Comparison of ENCODE assay signal across 1 cellular context in the genomic region with DNA sequence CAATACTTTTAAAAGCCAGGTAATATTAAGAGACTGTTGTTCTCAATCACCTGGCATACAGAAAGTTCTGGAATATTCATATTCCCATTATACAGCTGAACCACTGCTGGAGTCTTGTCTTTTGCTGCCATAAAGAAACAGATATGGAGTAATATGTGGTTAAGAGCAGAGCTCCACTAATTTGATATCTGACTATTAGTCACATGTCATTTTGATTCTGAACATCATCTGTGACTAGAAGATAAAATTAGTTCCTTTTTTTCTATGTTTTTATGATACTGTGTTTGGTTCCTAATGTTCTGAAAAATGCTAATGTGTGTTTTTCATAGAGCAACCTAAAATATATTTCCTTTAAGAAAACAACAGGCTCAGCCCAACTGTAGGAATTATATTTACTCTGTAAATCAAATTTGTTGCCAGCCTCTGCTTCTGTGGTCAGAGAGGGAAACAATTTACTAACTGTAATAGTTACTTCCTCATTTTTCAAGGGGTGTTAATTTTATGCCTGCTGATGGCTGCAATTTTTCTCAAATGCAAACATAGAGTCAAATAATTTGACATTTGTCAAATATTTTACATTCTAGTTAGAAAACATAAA.
TF ChIP-seq lines count a peak whose summit lies in the region.

No MANE protein-coding gene starts in this region.

TF ChIP-seq in GM23338, 12 proteins besides CTCF, POLR2A, EP300 and RAD21 (continued from another document):
- TF ChIP-seq, protein P1, sequence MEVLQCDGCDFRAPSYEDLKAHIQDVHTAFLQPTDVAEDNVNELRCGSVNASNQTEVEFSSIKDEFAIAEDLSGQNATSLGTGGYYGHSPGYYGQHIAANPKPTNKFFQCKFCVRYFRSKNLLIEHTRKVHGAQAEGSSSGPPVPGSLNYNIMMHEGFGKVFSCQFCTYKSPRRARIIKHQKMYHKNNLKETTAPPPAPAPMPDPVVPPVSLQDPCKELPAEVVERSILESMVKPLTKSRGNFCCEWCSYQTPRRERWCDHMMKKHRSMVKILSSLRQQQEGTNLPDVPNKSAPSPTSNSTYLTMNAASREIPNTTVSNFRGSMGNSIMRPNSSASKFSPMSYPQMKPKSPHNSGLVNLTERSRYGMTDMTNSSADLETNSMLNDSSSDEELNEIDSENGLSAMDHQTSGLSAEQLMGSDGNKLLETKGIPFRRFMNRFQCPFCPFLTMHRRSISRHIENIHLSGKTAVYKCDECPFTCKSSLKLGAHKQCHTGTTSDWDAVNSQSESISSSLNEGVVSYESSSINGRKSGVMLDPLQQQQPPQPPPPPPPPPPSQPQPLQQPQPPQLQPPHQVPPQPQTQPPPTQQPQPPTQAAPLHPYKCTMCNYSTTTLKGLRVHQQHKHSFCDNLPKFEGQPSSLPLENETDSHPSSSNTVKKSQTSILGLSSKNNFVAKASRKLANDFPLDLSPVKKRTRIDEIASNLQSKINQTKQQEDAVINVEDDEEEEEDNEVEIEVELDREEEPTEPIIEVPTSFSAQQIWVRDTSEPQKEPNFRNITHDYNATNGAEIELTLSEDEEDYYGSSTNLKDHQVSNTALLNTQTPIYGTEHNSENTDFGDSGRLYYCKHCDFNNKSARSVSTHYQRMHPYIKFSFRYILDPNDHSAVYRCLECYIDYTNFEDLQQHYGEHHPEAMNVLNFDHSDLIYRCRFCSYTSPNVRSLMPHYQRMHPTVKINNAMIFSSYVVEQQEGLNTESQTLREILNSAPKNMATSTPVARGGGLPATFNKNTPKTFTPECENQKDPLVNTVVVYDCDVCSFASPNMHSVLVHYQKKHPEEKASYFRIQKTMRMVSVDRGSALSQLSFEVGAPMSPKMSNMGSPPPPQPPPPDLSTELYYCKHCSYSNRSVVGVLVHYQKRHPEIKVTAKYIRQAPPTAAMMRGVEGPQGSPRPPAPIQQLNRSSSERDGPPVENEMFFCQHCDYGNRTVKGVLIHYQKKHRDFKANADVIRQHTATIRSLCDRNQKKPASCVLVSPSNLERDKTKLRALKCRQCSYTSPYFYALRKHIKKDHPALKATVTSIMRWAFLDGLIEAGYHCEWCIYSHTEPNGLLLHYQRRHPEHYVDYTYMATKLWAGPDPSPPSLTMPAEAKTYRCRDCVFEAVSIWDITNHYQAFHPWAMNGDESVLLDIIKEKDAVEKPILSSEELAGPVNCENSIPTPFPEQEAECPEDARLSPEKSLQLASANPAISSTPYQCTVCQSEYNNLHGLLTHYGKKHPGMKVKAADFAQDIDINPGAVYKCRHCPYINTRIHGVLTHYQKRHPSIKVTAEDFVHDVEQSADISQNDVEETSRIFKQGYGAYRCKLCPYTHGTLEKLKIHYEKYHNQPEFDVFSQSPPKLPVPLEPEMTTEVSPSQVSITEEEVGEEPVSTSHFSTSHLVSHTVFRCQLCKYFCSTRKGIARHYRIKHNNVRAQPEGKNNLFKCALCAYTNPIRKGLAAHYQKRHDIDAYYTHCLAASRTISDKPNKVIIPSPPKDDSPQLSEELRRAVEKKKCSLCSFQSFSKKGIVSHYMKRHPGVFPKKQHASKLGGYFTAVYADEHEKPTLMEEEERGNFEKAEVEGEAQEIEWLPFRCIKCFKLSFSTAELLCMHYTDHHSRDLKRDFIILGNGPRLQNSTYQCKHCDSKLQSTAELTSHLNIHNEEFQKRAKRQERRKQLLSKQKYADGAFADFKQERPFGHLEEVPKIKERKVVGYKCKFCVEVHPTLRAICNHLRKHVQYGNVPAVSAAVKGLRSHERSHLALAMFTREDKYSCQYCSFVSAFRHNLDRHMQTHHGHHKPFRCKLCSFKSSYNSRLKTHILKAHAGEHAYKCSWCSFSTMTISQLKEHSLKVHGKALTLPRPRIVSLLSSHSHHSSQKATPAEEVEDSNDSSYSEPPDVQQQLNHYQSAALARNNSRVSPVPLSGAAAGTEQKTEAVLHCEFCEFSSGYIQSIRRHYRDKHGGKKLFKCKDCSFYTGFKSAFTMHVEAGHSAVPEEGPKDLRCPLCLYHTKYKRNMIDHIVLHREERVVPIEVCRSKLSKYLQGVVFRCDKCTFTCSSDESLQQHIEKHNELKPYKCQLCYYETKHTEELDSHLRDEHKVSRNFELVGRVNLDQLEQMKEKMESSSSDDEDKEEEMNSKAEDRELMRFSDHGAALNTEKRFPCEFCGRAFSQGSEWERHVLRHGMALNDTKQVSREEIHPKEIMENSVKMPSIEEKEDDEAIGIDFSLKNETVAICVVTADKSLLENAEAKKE (CRISPR knock-in tag; IDR thresholded peaks at IDR 0.05) = no peak
- TF ChIP-seq JUNB (IDR thresholded peaks at IDR 0.05; ENCODE audit: unreplicated experiment) (no peak), NANOG (IDR thresholded peaks at IDR 0.05; ENCODE audit: borderline replicate concordance) (no peak), ZNF331 (CRISPR knock-in tag; IDR thresholded peaks at IDR 0.05; ENCODE audit: low read depth) (no peak)
